Comparison of ENCODE assay signal across 8 cellular contexts in genomic region chr2:218406209-218406948, GRCh38. TPM values are rescaled to one million over a fixed set of nuclear protein-coding genes. Genes with fewer than 3 reads are reported as not detected.
DNase-seq lines count a peak whose midpoint lies in the region; ATAC-seq and TF ChIP-seq lines count a peak whose summit lies in the region.

No MANE protein-coding gene starts in this region.

- peaks cover 21% of the 10 kb centered on the region for H3K4me1 ChIP-seq in HAP-1
- peaks cover 12% of the 10 kb centered on the region for H3K4me1 ChIP-seq in RWPE2 (ENCODE audit: insufficient read depth, poor library complexity, severe bottlenecking)

- peaks cover 70% of the 10 kb centered on the region for H3K4me1 Mint-ChIP-seq in stimulated activated naive CD8-positive, alpha-beta T cell treated with anti-CD3 and anti-CD28 coated beads, Interleukin-15, amount 100 ng/mL, for 72 hours

- H3K4me3 ChIP-seq in HAP-1 (peak overlapping the region; percentile 31), RWPE2 (ENCODE audit: severe bottlenecking) (peak overlapping the region; percentile 23), fibroblast of the aortic adventitia (ENCODE audit: low read depth, low read length) (peak overlapping the region; percentile 60), neural cell (ENCODE audit: low read length) (peak overlapping the region; percentile 72)

- TF ChIP-seq CTCF in RWPE2 (IDR thresholded peaks at IDR 0.05; ENCODE audit: poor library complexity, severe bottlenecking) (peak; percentile 92), fibroblast of the aortic adventitia (IDR thresholded peaks at IDR 0.05; ENCODE audit: insufficient read depth, low read length) (peak; percentile 91), neural cell (IDR thresholded peaks at IDR 0.05; ENCODE audit: poor library complexity, severe bottlenecking) (peak; percentile 90)

- peak overlapping the region; percentile 76 for H3K9ac ChIP-seq in neural cell (ENCODE audit: low read length)

- no peaks in the 10 kb centered on the region for H3K79me2 ChIP-seq in neural cell (replicated peaks; ENCODE audit: insufficient read depth, low read length)

- peak; percentile 97 for DNase-seq in GDM1 (lab: John Stamatoyannopoulos, UW)
- DNase-seq in HAP-1 (ENCODE audit: low spot score in 2 of 2) = peak; percentile 95 to 99
- DNase-seq in M059J (ENCODE audit: low read depth) = peak; percentile 90
- DNase-seq in RWPE2 (ENCODE audit: low spot score) = peak; percentile 94
- DNase-seq in activated effector memory CD4-positive, alpha-beta T cell treated with Interleukin-2 at 50 U/mL for 16 hours = peak; percentile 95
- peak; percentile 90 for DNase-seq in fibroblast of the aortic adventitia (ENCODE audit: low read depth)
- peak; percentile 90 to 92 for DNase-seq in stimulated activated naive CD8-positive, alpha-beta T cell treated with anti-CD3 and anti-CD28 coated beads, Interleukin-15, amount 100 ng/mL, for 72 hours

- H3K4me2 ChIP-seq in neural cell (ENCODE audit: low read length) = peak overlapping the region; percentile 76

- TF ChIP-seq EP300 in neural cell (conservative IDR thresholded peaks at IDR 0.05; ENCODE audit: poor library complexity, severe bottlenecking) = peak; percentile 50

- peak; percentile 84 for ATAC-seq in RWPE2 (ENCODE audit: low read depth)
- peak; percentile 84 for ATAC-seq in stimulated activated naive CD8-positive, alpha-beta T cell treated with anti-CD3 and anti-CD28 coated beads, Interleukin-15, amount 100 ng/mL, for 72 hours

- no peaks in the 10 kb centered on the region for H3K9me3 Mint-ChIP-seq in stimulated activated naive CD8-positive, alpha-beta T cell treated with anti-CD3 and anti-CD28 coated beads, Interleukin-15, amount 100 ng/mL, for 72 hours

- H3K27ac ChIP-seq in RWPE2 (ENCODE audit: poor library complexity, severe bottlenecking) (peak overlapping the region; percentile 66), neural cell (ENCODE audit: low read length) (peak overlapping the region; percentile 76)

- H3K27ac Mint-ChIP-seq in stimulated activated naive CD8-positive, alpha-beta T cell treated with anti-CD3 and anti-CD28 coated beads, Interleukin-15, amount 100 ng/mL, for 72 hours = peak overlapping the region; percentile 88 to 92

- H3K4me3 Mint-ChIP-seq in stimulated activated naive CD8-positive, alpha-beta T cell treated with anti-CD3 and anti-CD28 coated beads, Interleukin-15, amount 100 ng/mL, for 72 hours = peak overlapping the region; percentile 83 to 85

- peak; percentile 84 for TF ChIP-seq RAD21 in neural cell (conservative IDR thresholded peaks at IDR 0.05)

- in situ Hi-C loops in HAP-1 (cut with MboI; ENCODE audit: low sequenced_read_pairs) = loop anchor here (10.0 kb wide), 1 partner anchor 238 kb away; no protein-coding TSS in a partner anchor

- no peaks in the 10 kb centered on the region for H3K27me3 ChIP-seq in HAP-1 (ENCODE audit: low read depth)
- no peaks in the 10 kb centered on the region for H3K27me3 ChIP-seq in RWPE2 (ENCODE audit: insufficient read depth, poor library complexity, severe bottlenecking)
- H3K27me3 ChIP-seq in neural cell (ENCODE audit: insufficient read depth, low read depth, low read length) = no peaks in the 10 kb centered on the region

- no peaks in the 10 kb centered on the region for H3F3A ChIP-seq in neural cell (ENCODE audit: insufficient read depth, low read length, poor library complexity, severe bottlenecking)

- H2AFZ ChIP-seq in neural cell (ENCODE audit: low read depth, low read length) = peak overlapping the region; percentile 95

- H3K9me3 ChIP-seq in HAP-1 (no peaks in the 10 kb centered on the region), RWPE2 (ENCODE audit: severe bottlenecking) (no peaks in the 10 kb centered on the region), neural cell (ENCODE audit: low read length) (no peaks in the 10 kb centered on the region)

- peaks cover 17% of the 10 kb centered on the region for H3K27me3 Mint-ChIP-seq in stimulated activated naive CD8-positive, alpha-beta T cell treated with anti-CD3 and anti-CD28 coated beads, Interleukin-15, amount 100 ng/mL, for 72 hours

- no peaks in the 10 kb centered on the region for H4K20me1 ChIP-seq in neural cell (ENCODE audit: insufficient read depth)

- H3K9me2 ChIP-seq in neural cell (ENCODE audit: insufficient read depth, low read length) = no peaks in the 10 kb centered on the region

- H3K36me3 ChIP-seq in HAP-1 (replicated peaks) (peaks cover 39% of the 10 kb centered on the region), RWPE2 (ENCODE audit: low read depth) (peaks cover 31% of the 10 kb centered on the region), neural cell (ENCODE audit: insufficient read depth, low read length) (no peaks in the 10 kb centered on the region)

TF ChIP-seq in neural cell, 6 proteins besides CTCF, POLR2A, EP300 and RAD21:
- TF ChIP-seq SMC3 (conservative IDR thresholded peaks at IDR 0.05; ENCODE audit: poor library complexity) = peak; percentile 71
- TF ChIP-seq MXI1 (conservative IDR thresholded peaks at IDR 0.05; ENCODE audit: poor library complexity, severe bottlenecking) = peak; percentile 37
- TF ChIP-seq POLR2AphosphoS5 (IDR thresholded peaks at IDR 0.05) = peak; percentile 65
- TF ChIP-seq TAF1 (IDR thresholded peaks at IDR 0.05; ENCODE audit: low read depth) = peak; percentile 21
- TF ChIP-seq EZH2 (IDR thresholded peaks at IDR 0.05; ENCODE audit: borderline replicate concordance, insufficient read depth, low read length, poor library complexity, severe bottlenecking) = no peak

RNA-seq across cellular contexts. Expression of gene CTDSP1, which starts 6.7 kb away (rescaled TPM):
- total RNA-seq in M059J (2014; rRNA removed; shearing (Covaris generic)) = 31.6 and 37.8 TPM in 2 replicates
- 53.6 and 70.4 TPM in 2 replicates for total RNA-seq in fibroblast of the aortic adventitia (ENCODE audit: low replicate concordance)
- 0.97 and 1.3 TPM in 2 replicates for polyA plus RNA-seq in neural cell
- polyA minus RNA-seq in neural cell = 5.6 and 6.8 TPM in 2 replicates

RNA-seq across cellular contexts. Expression of gene VIL1, which starts 12.5 kb away (rescaled TPM):
- total RNA-seq in M059J (2014; rRNA removed; shearing (Covaris generic)) = not detected in 2 replicates
- total RNA-seq in fibroblast of the aortic adventitia (ENCODE audit: low replicate concordance) = not detected in 2 replicates
- polyA plus RNA-seq in neural cell = 0.06 TPM in 1 of 2 replicates, not detected in the other
- not detected in 2 replicates for polyA minus RNA-seq in neural cell

RNA-seq across cellular contexts. Expression of gene SLC11A1, which starts 24.3 kb away (rescaled TPM):
- 0.02 and 0.07 TPM in 2 replicates for total RNA-seq in M059J (2014; rRNA removed; shearing (Covaris generic))
- total RNA-seq in fibroblast of the aortic adventitia (ENCODE audit: low replicate concordance) = 0.09 and 0.33 TPM in 2 replicates
- 0.04 TPM in 1 of 2 replicates, not detected in the other for polyA plus RNA-seq in neural cell
- polyA minus RNA-seq in neural cell = 0.49 TPM in 1 of 2 replicates, not detected in the other

RNA-seq across cellular contexts. Expression of gene CATIP, which starts 49.7 kb away (rescaled TPM):
- total RNA-seq in M059J (2014; rRNA removed; shearing (Covaris generic)) = not detected in 2 replicates
- total RNA-seq in fibroblast of the aortic adventitia (ENCODE audit: low replicate concordance) = not detected in 2 replicates
- not detected in 2 replicates for polyA plus RNA-seq in neural cell
- 1.2 TPM in 1 of 2 replicates, not detected in the other for polyA minus RNA-seq in neural cell

Comparison
In these comparisons a context has a peak if more than half of its experiments do, and no peak if none do; other contexts are left out.
1. Peak in every context shown above with its lines: DNase-seq, ATAC-seq, H3K4me3 ChIP-seq and H3K27ac ChIP-seq.